Comparison of ENCODE assay signal across 1 cellular context in the genomic region with DNA sequence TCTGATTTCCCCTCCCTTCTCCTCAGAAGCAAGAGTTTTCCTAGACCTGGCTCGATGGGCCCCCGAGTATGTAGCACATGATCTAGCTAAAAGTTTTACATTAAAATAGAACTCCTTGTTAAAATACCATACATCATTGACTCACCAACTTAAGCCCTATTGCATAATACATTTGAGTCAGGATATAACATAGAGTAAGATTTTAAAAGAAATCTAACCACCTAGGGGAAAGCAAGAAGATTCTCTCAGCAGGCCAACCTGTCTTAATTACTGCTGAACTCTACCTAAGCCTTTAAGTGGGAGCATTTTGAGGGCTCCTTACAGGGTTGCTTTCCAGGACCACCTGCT.
TF ChIP-seq lines count a peak whose summit lies in the region.

No MANE protein-coding gene starts in this region.

TF ChIP-seq in H1, 55 proteins besides CTCF, POLR2A, EP300 and RAD21:
- no peak for TF ChIP-seq JUN (IDR thresholded peaks at IDR 0.05; ENCODE audit: low read depth, low read length)
- TF ChIP-seq BACH1 (IDR thresholded peaks at IDR 0.05; ENCODE audit: low read length) = no peak
- no peak for TF ChIP-seq SAP30 (IDR thresholded peaks at IDR 0.05; ENCODE audit: insufficient read depth, insufficient replicate concordance, low read length)
- TF ChIP-seq SIN3A (conservative IDR thresholded peaks at IDR 0.05 in 1 of 2, IDR thresholded peaks at IDR 0.05 in 1 of 2; ENCODE audit: low read depth in 1 of 2, low read length in 2 of 2) = no peak
- peak; percentile 14; the same call in 1 of the 2 replicates for TF ChIP-seq CEBPB (IDR thresholded peaks at IDR 0.05; ENCODE audit: low read depth, low read length)
TF ChIP-seq in H1: peak in this region for 1.
